24 cellular contexts compared by ENCODE assay signal in the genomic region with DNA sequence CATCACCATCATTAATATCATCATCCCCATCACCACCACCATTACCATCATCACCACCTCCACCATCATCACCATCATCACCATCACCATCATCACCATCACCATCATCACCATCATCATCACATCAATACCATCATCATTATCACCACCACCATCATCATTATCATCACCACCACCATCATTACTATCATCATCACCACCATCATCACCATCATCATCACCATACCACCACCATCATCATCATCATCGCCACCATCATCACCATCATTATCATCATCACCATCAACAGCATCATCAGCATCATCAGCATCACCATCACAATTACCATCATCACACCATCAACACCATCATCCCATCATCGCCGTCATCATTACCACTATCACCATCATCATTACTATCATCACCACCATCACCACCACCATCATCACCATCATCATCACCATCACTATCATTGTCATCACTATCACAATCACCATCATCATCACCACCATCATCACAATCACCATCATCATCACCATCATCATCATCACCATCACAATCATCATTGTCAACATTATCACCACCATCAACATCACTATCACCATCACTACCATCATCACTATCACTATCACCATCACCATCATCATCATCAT.
"Had no signal": no experiment of that assay in that cellular context is flagged by ENCODE, and none has a peak within 500 bp of the region (broad histone marks: within the 10 kb centered on the region; RNA-seq: fewer than 3 reads in every experiment).

No MANE protein-coding gene starts in this region.

- H3K27me3 ChIP-seq: MG63, SJSA1 had no signal

- H3K36me3 ChIP-seq: MG63, SJSA1 had no signal

- H3K4me1 ChIP-seq: SJSA1 had no signal

- H3K4me3 ChIP-seq: MG63, SJSA1, SK-N-MC had no signal

- DNase-seq: Karpas-422, KG1, MG63, NCI-H1092, NCI-H1105 treated with DMSO at 0.1 percent for 48 hours, NCI-H1417 treated with DMSO at 0.1 percent for 48 hours, NCI-H146, NCI-H187, NCI-H2029, NCI-H2081 treated with DMSO at 0.1 percent for 48 hours, NCI-H2171, NCI-H226, NCI-H446, NCI-H510A, NCI-H524 treated with DMSO at 0.1 percent for 48 hours, NCI-H69, NCI-H774, Right ventricle myocardium superior, RPMI8226, SIG-M5 had no signal

- H3K9me3 ChIP-seq: MG63 had no signal

- H3K27ac ChIP-seq: HL-60, SJSA1, SK-N-MC had no signal

- FAIRE-seq: RCC 7860 had no signal
